In genomic region chr5:38455797-38456330, GRCh38 we compare ENCODE assay signal across 17 cellular contexts.
DNase-seq lines count a peak whose midpoint lies in the region; ATAC-seq and TF ChIP-seq lines count a peak whose summit lies in the region.
"Had no signal": no experiment of that assay in that cellular context is flagged by ENCODE, and none has a peak within 500 bp of the region (broad histone marks: within the 10 kb centered on the region; RNA-seq: fewer than 3 reads in every experiment).

No MANE protein-coding gene starts in this region.

- peaks cover 2% of the 10 kb centered on the region for H3K36me3 Mint-ChIP-seq in activated CD8-positive, alpha-beta memory T cell treated with anti-CD3 and anti-CD28 coated beads, Interleukin-2, amount 10 ng/mL, durations not matched to agents 7 days and 5 days
- H3K36me3 Mint-ChIP-seq in natural killer cell, result no peaks in the 10 kb centered on the region
- H3K36me3 Mint-ChIP-seq: CD8-positive, alpha-beta T cell had no signal

- no peaks in the 10 kb centered on the region for H3K9me3 Mint-ChIP-seq in activated CD8-positive, alpha-beta memory T cell treated with anti-CD3 and anti-CD28 coated beads, Interleukin-2, amount 10 ng/mL, durations not matched to agents 7 days and 5 days (ENCODE audit: low read depth)
- H3K9me3 Mint-ChIP-seq in natural killer cell, result no peaks in the 10 kb centered on the region
- H3K9me3 Mint-ChIP-seq: CD8-positive, alpha-beta T cell had no signal

- H3K27ac Mint-ChIP-seq in activated CD8-positive, alpha-beta memory T cell treated with anti-CD3 and anti-CD28 coated beads, Interleukin-2, amount 10 ng/mL, durations not matched to agents 7 days and 5 days, result no peak overlapping the region
- no peak overlapping the region for H3K27ac Mint-ChIP-seq in natural killer cell
- H3K27ac Mint-ChIP-seq: activated CD8-positive, alpha-beta T cell treated with anti-CD3 and anti-CD28 coated beads, Interleukin-2, amount 10 ng/mL, durations not matched to agents 7 days and 5 days; CD8-positive, alpha-beta T cell had no signal

- peak; percentile 34 for DNase-seq in activated CD8-positive, alpha-beta memory T cell treated with anti-CD3 and anti-CD28 coated beads, Interleukin-2, amount 10 ng/mL, durations not matched to agents 7 days and 5 days
- no peak for DNase-seq in activated CD8-positive, alpha-beta memory T cell treated with anti-CD3 and anti-CD28 coated beads for 24 hours
- DNase-seq in natural killer cell, result no peak
- no peak for DNase-seq in SK-N-DZ (ENCODE audit: low spot score)
- no peak for DNase-seq in head of caudate nucleus
- DNase-seq: 8988T; activated CD8-positive, alpha-beta T cell treated with anti-CD3 and anti-CD28 coated beads, Interleukin-2, amount 10 ng/mL, durations not matched to agents 7 days and 5 days; activated effector memory CD4-positive, alpha-beta T cell treated with anti-CD3 and anti-CD28 coated beads, Interleukin-2, amount 50 U/mL, for 16 hours; CD8-positive, alpha-beta T cell; GDM1; mucosa of descending colon; NCI-H2029 treated with DMSO at 0.1 percent for 48 hours; SHP77 treated with DMSO at 0.1 percent for 48 hours had no signal

- CTCF ChIA-PET in activated CD8-positive, alpha-beta memory T cell treated with anti-CD3 and anti-CD28 coated beads, Interleukin-2, amount 10 ng/mL, durations not matched to agents 7 days and 5 days (lab: Charles Lee), result interaction anchor here (0.9 to 1.3 kb wide), 2 partner anchors 12 to 14 kb away, joined by 3 to 6 read pairs; no protein-coding TSS in a partner anchor

- intact Hi-C loops in natural killer cell (cut with micrococcal nuclease), result no loop called here
- intact Hi-C loops in head of caudate nucleus (cut with DNase I), result no loop called here

- TF ChIP-seq CTCF in natural killer cell (IDR thresholded peaks at IDR 0.05), result no peak

- no peak for ATAC-seq in activated CD8-positive, alpha-beta memory T cell treated with anti-CD3 and anti-CD28 coated beads, Interleukin-2, amount 10 ng/mL, durations not matched to agents 7 days and 5 days
- peak; percentile 59 for ATAC-seq in GM21619 (IDR thresholded peaks at IDR 0.05; ENCODE audit: unreplicated experiment)
- peak; percentile 71 for ATAC-seq in HG03354 (IDR thresholded peaks at IDR 0.05; ENCODE audit: poor library complexity, severe bottlenecking, unreplicated experiment)
- peak; percentile 46 to 73 (median 69) for ATAC-seq in natural killer cell
- ATAC-seq in HG02852 (IDR thresholded peaks at IDR 0.05; ENCODE audit: unreplicated experiment), result no peak
- ATAC-seq: activated CD8-positive, alpha-beta T cell treated with anti-CD3 and anti-CD28 coated beads, Interleukin-2, amount 10 ng/mL, durations not matched to agents 7 days and 5 days; CD8-positive, alpha-beta T cell; HCT116; mucosa of descending colon had no signal

- H3K4me3 Mint-ChIP-seq in activated CD8-positive, alpha-beta memory T cell treated with anti-CD3 and anti-CD28 coated beads, Interleukin-2, amount 10 ng/mL, durations not matched to agents 7 days and 5 days, result no peak overlapping the region
- H3K4me3 Mint-ChIP-seq in natural killer cell, result peak overlapping the region; percentile 37
- H3K4me3 Mint-ChIP-seq: activated CD8-positive, alpha-beta T cell treated with anti-CD3 and anti-CD28 coated beads, Interleukin-2, amount 10 ng/mL, durations not matched to agents 7 days and 5 days; CD8-positive, alpha-beta T cell had no signal

- H3K27me3 Mint-ChIP-seq in activated CD8-positive, alpha-beta memory T cell treated with anti-CD3 and anti-CD28 coated beads, Interleukin-2, amount 10 ng/mL, durations not matched to agents 7 days and 5 days, result peaks cover 82% of the 10 kb centered on the region
- H3K27me3 Mint-ChIP-seq in natural killer cell (ENCODE audit: low read depth in 2 of 2), result peaks cover 29 to 57% of the 10 kb centered on the region in 2 donors

- peaks cover 27% of the 10 kb centered on the region for H3K4me1 Mint-ChIP-seq in activated CD8-positive, alpha-beta memory T cell treated with anti-CD3 and anti-CD28 coated beads, Interleukin-2, amount 10 ng/mL, durations not matched to agents 7 days and 5 days
- H3K4me1 Mint-ChIP-seq in natural killer cell, result peaks cover 39 to 41% of the 10 kb centered on the region in 2 donors

Comparison
In these comparisons a context has a peak if more than half of its experiments do, and no peak if none do; other contexts are left out.
1. ATAC-seq: peak in GM21619 (single experiment), HG03354 (single experiment) and natural killer cell (3 of 3); none in activated CD8-positive, alpha-beta memory T cell treated with anti-CD3 and anti-CD28 coated beads, Interleukin-2, amount 10 ng/mL, durations not matched to agents 7 days and 5 days (single experiment) and HG02852 (single experiment).